Comparison of ENCODE assay signal across 22 cellular contexts in genomic region chr2:16747257-16747656, GRCh38.
"Had no signal": no experiment of that assay in that cellular context is flagged by ENCODE, and none has a peak within 500 bp of the region (broad histone marks: within the 10 kb centered on the region; RNA-seq: fewer than 3 reads in every experiment).

No MANE protein-coding gene starts in this region.

- H3K36me3 Mint-ChIP-seq: mesothelial cell of epicardium; naive thymus-derived CD8-positive, alpha-beta T cell; neural progenitor cell; stimulated activated effector memory CD8-positive, alpha-beta T cell treated with anti-CD3 and anti-CD28 coated beads, Interleukin-12 subunit alpha, Interleukin-12 subunit beta, amount 100 ng/mL, for 72 hours had no signal

- H3K27ac Mint-ChIP-seq: effector memory CD8-positive, alpha-beta T cell; mesothelial cell of epicardium; naive thymus-derived CD8-positive, alpha-beta T cell; neural progenitor cell; stimulated activated effector memory CD8-positive, alpha-beta T cell treated with anti-CD3 and anti-CD28 coated beads, Interleukin-12 subunit alpha, Interleukin-12 subunit beta, amount 100 ng/mL, for 72 hours had no signal

- H3K36me3 ChIP-seq: adrenal gland, esophagus squamous epithelium, gastrocnemius medialis, left ventricle myocardium inferior, neural progenitor cell, right lobe of liver, uterus had no signal

- H3K4me3 Mint-ChIP-seq: effector memory CD8-positive, alpha-beta T cell; mesothelial cell of epicardium; naive thymus-derived CD8-positive, alpha-beta T cell; neural progenitor cell; stimulated activated effector memory CD8-positive, alpha-beta T cell treated with anti-CD3 and anti-CD28 coated beads, Interleukin-12 subunit alpha, Interleukin-12 subunit beta, amount 100 ng/mL, for 72 hours had no signal

- H3K4me3 ChIP-seq: adrenal gland, dorsolateral prefrontal cortex, esophagus squamous epithelium, gastrocnemius medialis, left ventricle myocardium inferior, neural progenitor cell, right lobe of liver, skin epidermis, testis, uterus had no signal

- DNase-seq: activated CD4-positive, CD25-positive, alpha-beta regulatory T cell; activated naive CD4-positive, alpha-beta T cell treated with anti-CD3 and anti-CD28 coated beads, Interleukin-2, amount 50 U/mL, for 16 hours; adrenal gland; central memory CD4-positive, alpha-beta T cell; dorsolateral prefrontal cortex; effector memory CD8-positive, alpha-beta T cell; esophagus squamous epithelium; gastrocnemius medialis; hippocampal formation; left ventricle myocardium inferior; naive thymus-derived CD8-positive, alpha-beta T cell; posterior cingulate gyrus; right lobe of liver; T-helper 1 cell; T1000; testis; trophoblast cell; uterus had no signal

- H3K4me1 Mint-ChIP-seq: mesothelial cell of epicardium, neural progenitor cell had no signal

- H3K4me1 ChIP-seq: adrenal gland, esophagus squamous epithelium, gastrocnemius medialis, left ventricle myocardium inferior, neural progenitor cell, right lobe of liver, testis, uterus had no signal

- H3K9me3 ChIP-seq: adrenal gland, esophagus squamous epithelium, gastrocnemius medialis, left ventricle myocardium inferior, right lobe of liver, testis, uterus had no signal

- ATAC-seq: effector memory CD8-positive, alpha-beta T cell; gastrocnemius medialis; naive thymus-derived CD8-positive, alpha-beta T cell; right lobe of liver had no signal

- H3K27ac ChIP-seq: adrenal gland, dorsolateral prefrontal cortex, esophagus squamous epithelium, gastrocnemius medialis, left ventricle myocardium inferior, neural progenitor cell, right lobe of liver, skin epidermis, testis, uterus had no signal

- H3K9me3 Mint-ChIP-seq: mesothelial cell of epicardium, neural progenitor cell had no signal

- H3K27me3 ChIP-seq: adrenal gland, dorsolateral prefrontal cortex, esophagus squamous epithelium, gastrocnemius medialis, neural progenitor cell, right lobe of liver, testis, uterus had no signal
